3 cellular contexts compared by ENCODE assay signal in genomic region chr20:54205322-54205889, GRCh38. TPM values are rescaled to one million over a fixed set of nuclear protein-coding genes. Genes with fewer than 3 reads are reported as not detected.
"Had no signal": no experiment of that assay in that cellular context is flagged by ENCODE, and none has a peak within 500 bp of the region (broad histone marks: within the 10 kb centered on the region; RNA-seq: fewer than 3 reads in every experiment).

No MANE protein-coding gene starts in this region.

RNA-seq across cellular contexts. Expression of gene CYP24A1, which starts 31.6 kb away (rescaled TPM):
- total RNA-seq: activated CD8-positive, alpha-beta T cell treated with anti-CD3 and anti-CD28 coated beads, Interleukin-2, amount 10 ng/mL, durations not matched to agents 7 days and 5 days; activated T-cell treated with anti-CD3 and anti-CD28 coated beads, Interleukin-2, amount 50 U/mL, for 4 hours; Right ventricle myocardium superior had no signal
